In genomic region chr7:56053993-56054392, GRCh38 we compare ENCODE assay signal across 1 cellular context.
TF ChIP-seq lines count a peak whose summit lies in the region.

No MANE protein-coding gene starts in this region.

TF ChIP-seq in GM12878, 131 proteins besides CTCF, POLR2A, EP300 and RAD21:
- no peak for TF ChIP-seq CREB1 (IDR thresholded peaks at IDR 0.05; ENCODE audit: low read depth)
- peak; percentile 29 for TF ChIP-seq BCL3 (IDR thresholded peaks at IDR 0.05; ENCODE audit: borderline replicate concordance, insufficient read depth, low read depth, low read length, poor library complexity, severe bottlenecking)
